In genomic region chr10:4382811-4383210, GRCh38 we compare ENCODE assay signal across 25 cellular contexts.
"Had no signal": no experiment of that assay in that cellular context is flagged by ENCODE, and none has a peak within 500 bp of the region (broad histone marks: within the 10 kb centered on the region; RNA-seq: fewer than 3 reads in every experiment).

No MANE protein-coding gene starts in this region.

- H3K9me3 ChIP-seq: ascending aorta, body of pancreas had no signal

- ATAC-seq: activated CD4-positive, alpha-beta T cell treated with anti-CD3 and anti-CD28 coated beads for 36 hours; activated T-cell treated with anti-CD3 and anti-CD28 coated beads, Interleukin-2, amount 50 U/mL, for 72 hours; body of pancreas; Panc1; Right ventricle myocardium inferior had no signal

- H3K36me3 ChIP-seq: ascending aorta, WERI-Rb-1 had no signal

- H3K27me3 ChIP-seq: ascending aorta, body of pancreas had no signal

- FAIRE-seq: bronchial epithelial cell had no signal

- H3K4me3 ChIP-seq: body of pancreas had no signal

- H3K27ac ChIP-seq: ascending aorta, body of pancreas, WERI-Rb-1 had no signal

- DNase-seq: activated CD4-positive, alpha-beta memory T cell treated with anti-CD3 and anti-CD28 coated beads, Interleukin-2, amount 10 ng/mL, durations not matched to agents 7 days and 5 days; activated CD4-positive, alpha-beta T cell treated with anti-CD3 and anti-CD28 coated beads for 36 hours; activated CD4-positive, alpha-beta T cell treated with anti-CD3 and anti-CD28 coated beads, Interleukin-2, amount 50 U/mL, for 1 hour; activated gamma-delta T cell treated with Interleukin-2 at 50 U/mL for 16 hours; activated naive CD4-positive, alpha-beta T cell treated with anti-CD3 and anti-CD28 coated beads, Interleukin-2, amount 50 U/mL, for 16 hours; activated T-cell treated with anti-CD3 and anti-CD28 coated beads for 4 hours; activated T-cell treated with anti-CD3 and anti-CD28 coated beads, Interleukin-2, amount 50 U/mL, for 72 hours; amniotic stem cell; body of pancreas; central memory CD4-positive, alpha-beta T cell; NCI-H1105 treated with DMSO at 0.1 percent for 48 hours; NCI-H146; NCI-H187 treated with DMSO at 0.1 percent for 48 hours; NCI-H2081 treated with DMSO at 0.1 percent for 48 hours; NCI-H446 treated with DMSO at 0.1 percent for 48 hours; NCI-H526; NK-92 treated with Interleukin-12 subunit alpha and Interleukin-12 subunit beta, amount 100 ng/mL, for 24 hours; OCI-M1; RPMI8226; T-helper 1 cell; WERI-Rb-1 had no signal

- H3K4me1 ChIP-seq: body of pancreas had no signal
